1 cellular context compared by ENCODE assay signal in the genomic region with DNA sequence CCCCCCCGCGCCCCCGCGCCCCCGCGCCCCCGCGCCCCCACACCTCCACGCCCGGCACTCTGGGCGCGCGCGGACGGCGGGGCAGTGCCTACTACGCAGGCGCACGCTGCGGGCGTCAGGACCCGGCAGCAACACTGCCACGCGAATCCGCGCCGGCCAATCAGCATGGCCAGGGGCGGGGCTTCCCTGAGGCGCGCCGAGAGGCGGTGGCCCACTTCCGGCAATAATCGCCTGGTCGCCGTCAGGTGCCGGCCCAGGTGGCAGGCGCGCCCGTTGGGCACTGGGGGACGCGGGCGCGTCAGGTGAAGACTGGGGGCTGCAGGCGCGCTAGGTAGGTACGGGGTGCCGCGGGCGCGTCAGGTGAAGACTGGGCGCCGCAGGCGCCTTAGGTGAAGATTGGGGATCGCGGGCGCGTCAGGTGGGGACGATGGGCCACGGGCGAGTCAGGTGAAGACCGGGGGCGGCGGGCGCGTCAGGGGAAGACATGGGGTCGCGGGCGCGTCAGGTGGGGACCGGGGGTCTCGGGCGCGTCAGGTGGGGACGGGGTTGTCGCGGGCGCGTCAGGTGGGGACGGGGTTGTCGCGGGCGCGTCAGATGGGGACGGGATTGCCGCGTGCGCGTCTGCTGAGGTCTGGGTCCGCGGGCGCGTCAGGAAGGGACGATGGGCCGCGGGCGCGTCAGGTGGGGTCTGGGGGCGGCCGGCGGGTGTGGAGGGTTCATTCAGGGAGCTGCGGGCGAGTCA.
A peak's percentile ranks its signal among the peaks of the same experiment; 100 is the strongest.
TF ChIP-seq lines count a peak whose summit lies in the region.

No MANE protein-coding gene starts in this region.

TF ChIP-seq in GM12878, 131 proteins besides CTCF, POLR2A, EP300 and RAD21 (continued from another document):
- TF ChIP-seq RFX5 (IDR thresholded peaks at IDR 0.05; ENCODE audit: low read depth, low read length) (peak; percentile 34; the same call in 1 of the 2 replicates), ETV6 (conservative IDR thresholded peaks at IDR 0.05 in 1 of 2, IDR thresholded peaks at IDR 0.05 in 1 of 2; ENCODE audit: borderline replicate concordance in 1 of 2, low read depth in 1 of 2) (no peak), JUNB (IDR thresholded peaks at IDR 0.05) (no peak), MEF2B (IDR thresholded peaks at IDR 0.05; ENCODE audit: partially characterized antibody, poor library complexity, severe bottlenecking) (no peak), SREBF2 (IDR thresholded peaks at IDR 0.05; ENCODE audit: low read length) (no peak), BACH1 (IDR thresholded peaks at IDR 0.05; ENCODE audit: borderline replicate concordance) (0 out of 2 replicates have a peak, but pooled peaks have one; percentile 45), NFYA (IDR thresholded peaks at IDR 0.05; ENCODE audit: borderline replicate concordance, low read depth, low read length) (no peak), CREM (IDR thresholded peaks at IDR 0.05; ENCODE audit: low read depth) (peak; percentile 35; the same call in 1 of the 2 replicates), SMC3 (IDR thresholded peaks at IDR 0.05; ENCODE audit: borderline replicate concordance, low read length) (no peak), BHLHE40 (IDR thresholded peaks at IDR 0.05; ENCODE audit: borderline replicate concordance in 1 of 2, low read depth in 2 of 2, low read length in 1 of 2) (peak; percentile 55 to 92; a peak in 3 of 4 replicates), ZNF274 (IDR thresholded peaks at IDR 0.05; ENCODE audit: insufficient read depth, insufficient read length) (no peak), NFIC (IDR thresholded peaks at IDR 0.05; ENCODE audit: low read depth, low read length) (no peak), KAT2A (conservative IDR thresholded peaks at IDR 0.05; ENCODE audit: control insufficient read depth, low read depth, low read length) (no peak), CBFB (IDR thresholded peaks at IDR 0.05; ENCODE audit: low read depth) (no peak), CBX3 (IDR thresholded peaks at IDR 0.05; ENCODE audit: borderline replicate concordance, low read depth) (no peak)
- TF ChIP-seq, protein P1, sequence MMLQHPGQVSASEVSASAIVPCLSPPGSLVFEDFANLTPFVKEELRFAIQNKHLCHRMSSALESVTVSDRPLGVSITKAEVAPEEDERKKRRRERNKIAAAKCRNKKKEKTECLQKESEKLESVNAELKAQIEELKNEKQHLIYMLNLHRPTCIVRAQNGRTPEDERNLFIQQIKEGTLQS (IDR thresholded peaks at IDR 0.05; ENCODE audit: borderline replicate concordance, extremely low read depth, low read depth, low read length), result no peak
- TF ChIP-seq, protein P2, sequence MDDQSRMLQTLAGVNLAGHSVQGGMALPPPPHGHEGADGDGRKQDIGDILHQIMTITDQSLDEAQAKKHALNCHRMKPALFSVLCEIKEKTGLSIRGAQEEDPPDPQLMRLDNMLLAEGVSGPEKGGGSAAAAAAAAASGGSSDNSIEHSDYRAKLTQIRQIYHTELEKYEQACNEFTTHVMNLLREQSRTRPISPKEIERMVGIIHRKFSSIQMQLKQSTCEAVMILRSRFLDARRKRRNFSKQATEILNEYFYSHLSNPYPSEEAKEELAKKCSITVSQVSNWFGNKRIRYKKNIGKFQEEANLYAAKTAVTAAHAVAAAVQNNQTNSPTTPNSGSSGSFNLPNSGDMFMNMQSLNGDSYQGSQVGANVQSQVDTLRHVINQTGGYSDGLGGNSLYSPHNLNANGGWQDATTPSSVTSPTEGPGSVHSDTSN (IDR thresholded peaks at IDR 0.05; ENCODE audit: insufficient replicate concordance, low read depth, low read length), result no peak
- TF ChIP-seq, protein P3, sequence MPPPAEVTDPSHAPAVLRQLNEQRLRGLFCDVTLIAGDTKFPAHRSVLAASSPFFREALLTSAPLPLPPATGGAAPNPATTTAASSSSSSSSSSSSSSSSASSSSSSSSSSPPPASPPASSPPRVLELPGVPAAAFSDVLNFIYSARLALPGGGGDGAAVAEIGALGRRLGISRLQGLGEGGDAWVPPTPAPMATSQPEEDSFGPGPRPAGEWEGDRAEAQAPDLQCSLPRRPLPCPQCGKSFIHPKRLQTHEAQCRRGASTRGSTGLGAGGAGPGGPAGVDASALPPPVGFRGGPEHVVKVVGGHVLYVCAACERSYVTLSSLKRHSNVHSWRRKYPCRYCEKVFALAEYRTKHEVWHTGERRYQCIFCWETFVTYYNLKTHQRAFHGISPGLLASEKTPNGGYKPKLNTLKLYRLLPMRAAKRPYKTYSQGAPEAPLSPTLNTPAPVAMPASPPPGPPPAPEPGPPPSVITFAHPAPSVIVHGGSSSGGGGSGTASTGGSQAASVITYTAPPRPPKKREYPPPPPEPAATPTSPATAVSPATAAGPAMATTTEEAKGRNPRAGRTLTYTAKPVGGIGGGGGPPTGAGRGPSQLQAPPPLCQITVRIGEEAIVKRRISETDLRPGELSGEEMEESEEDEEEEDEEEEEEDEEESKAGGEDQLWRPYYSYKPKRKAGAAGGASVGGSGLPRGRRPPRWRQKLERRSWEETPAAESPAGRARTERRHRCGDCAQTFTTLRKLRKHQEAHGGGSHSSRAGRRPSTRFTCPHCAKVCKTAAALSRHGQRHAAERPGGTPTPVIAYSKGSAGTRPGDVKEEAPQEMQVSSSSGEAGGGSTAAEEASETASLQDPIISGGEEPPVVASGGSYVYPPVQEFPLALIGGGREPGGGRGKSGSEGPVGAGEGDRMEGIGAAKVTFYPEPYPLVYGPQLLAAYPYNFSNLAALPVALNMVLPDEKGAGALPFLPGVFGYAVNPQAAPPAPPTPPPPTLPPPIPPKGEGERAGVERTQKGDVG (CRISPR knock-in tag; IDR thresholded peaks at IDR 0.05), result no peak
